In genomic region chr5:115349001-115349817, GRCh38 we compare ENCODE assay signal across 9 cellular contexts. TPM values are rescaled to one million over a fixed set of nuclear protein-coding genes. Genes with fewer than 3 reads are reported as not detected.
DNase-seq lines count a peak whose midpoint lies in the region; ATAC-seq and TF ChIP-seq lines count a peak whose summit lies in the region.
"Had no signal": no experiment of that assay in that cellular context is flagged by ENCODE, and none has a peak within 500 bp of the region (broad histone marks: within the 10 kb centered on the region; RNA-seq: fewer than 3 reads in every experiment).

No MANE protein-coding gene starts in this region.

- no peak for TF ChIP-seq POLR2A in sigmoid colon (IDR thresholded peaks at IDR 0.05)

- intact Hi-C loops in lower lobe of right lung (cut with DNase I) (no loop called here), sigmoid colon (cut with DNase I) (no loop called here)

- H3K27me3 ChIP-seq in lower lobe of right lung (ENCODE audit: low read depth) (no peaks in the 10 kb centered on the region), sigmoid colon (no peaks in the 10 kb centered on the region)

- in situ Hi-C loops in Caki2 (cut with HindIII; ENCODE audit: low pct_unique_long_range_greater_than_20kb, low sequenced_read_pairs): no loop called here

- H3K4me3 ChIP-seq in lower lobe of right lung: no peak overlapping the region
- no peak overlapping the region for H3K4me3 ChIP-seq in sigmoid colon
- H3K4me3 ChIP-seq: spleen had no signal

- 38 to 57% methylated on average over 5 of the region's 5 CpGs for WGBS in sigmoid colon, 2 donors

- DNase-seq in Caki2 (ENCODE audit: low read depth): peak; percentile 41
- peak; percentile 85 for DNase-seq in M059J (ENCODE audit: low read depth)
- peak; percentile 42 for DNase-seq in brain pericyte (ENCODE audit: low read depth, low spot score)
- DNase-seq in lower lobe of right lung: no peak
- DNase-seq in cerebellar cortex (ENCODE audit: low spot score): no peak
- DNase-seq in stimulated activated naive CD8-positive, alpha-beta T cell treated with anti-CD3 and anti-CD28 coated beads, Interleukin-15, Interleukin-2, amounts not matched to agents 100 U/mL and 50 U/mL, for 24 hours: no peak
- DNase-seq in sigmoid colon: no peak
- DNase-seq: spleen had no signal

- TF ChIP-seq CTCF in lower lobe of right lung (IDR thresholded peaks at IDR 0.05) (no peak), sigmoid colon (IDR thresholded peaks at IDR 0.05) (no peak)

- TF ChIP-seq EP300 in sigmoid colon (IDR thresholded peaks at IDR 0.05): no peak

- H3K36me3 ChIP-seq in lower lobe of right lung: no peaks in the 10 kb centered on the region
- no peaks in the 10 kb centered on the region for H3K36me3 ChIP-seq in sigmoid colon
- H3K36me3 ChIP-seq: spleen had no signal

- H3K27ac ChIP-seq in lower lobe of right lung: no peak overlapping the region
- no peak overlapping the region for H3K27ac ChIP-seq in sigmoid colon
- H3K27ac ChIP-seq: spleen had no signal

- no peaks in the 10 kb centered on the region for H3K9me3 ChIP-seq in lower lobe of right lung
- H3K9me3 ChIP-seq in sigmoid colon: no peaks in the 10 kb centered on the region

- H3K4me1 ChIP-seq in lower lobe of right lung: no peaks in the 10 kb centered on the region
- H3K4me1 ChIP-seq in sigmoid colon: no peaks in the 10 kb centered on the region
- H3K4me1 ChIP-seq: spleen had no signal

- ATAC-seq in lower lobe of right lung: peak; percentile 60 to 79
- ATAC-seq in GM21515 (IDR thresholded peaks at IDR 0.05; ENCODE audit: unreplicated experiment): no peak
- no peak for ATAC-seq in stimulated activated naive CD8-positive, alpha-beta T cell treated with anti-CD3 and anti-CD28 coated beads, Interleukin-15, Interleukin-2, amounts not matched to agents 100 U/mL and 50 U/mL, for 24 hours

RNA-seq across cellular contexts. Expression of gene CCDC112, which starts 52.8 kb away (rescaled TPM):
- total RNA-seq in Caki2 (2014; rRNA removed; shearing (Covaris generic); ENCODE audit: low replicate concordance): 5.0 and 6.4 TPM in 2 replicates
- total RNA-seq in M059J (2014; rRNA removed; shearing (Covaris generic)): 2.5 and 4.8 TPM in 2 replicates
- total RNA-seq in lower lobe of right lung (7.4 TPM), sigmoid colon (10 to 100 TPM in 3 of 4 donors, 1 to 10 TPM in 1; 4.6 to 19.4 (median 12.6) TPM)
- 1 to 10 TPM; 5.8 to 9.6 (median 7.9) TPM for polyA plus RNA-seq in sigmoid colon

Comparison
In these comparisons a context has a peak if more than half of its experiments do, and no peak if none do; other contexts are left out.
1. DNase-seq: peak in Caki2 (single experiment), M059J (single experiment) and brain pericyte (single experiment); none in lower lobe of right lung (single experiment), cerebellar cortex (single experiment), stimulated activated naive CD8-positive, alpha-beta T cell treated with anti-CD3 and anti-CD28 coated beads, Interleukin-15, Interleukin-2, amounts not matched to agents 100 U/mL and 50 U/mL, for 24 hours (single experiment) and sigmoid colon (single experiment).
2. ATAC-seq: peak in lower lobe of right lung (2 of 2); none in GM21515 (single experiment) and stimulated activated naive CD8-positive, alpha-beta T cell treated with anti-CD3 and anti-CD28 coated beads, Interleukin-15, Interleukin-2, amounts not matched to agents 100 U/mL and 50 U/mL, for 24 hours (single experiment).